ENCODE assay signal across 27 cellular contexts in the genomic region with DNA sequence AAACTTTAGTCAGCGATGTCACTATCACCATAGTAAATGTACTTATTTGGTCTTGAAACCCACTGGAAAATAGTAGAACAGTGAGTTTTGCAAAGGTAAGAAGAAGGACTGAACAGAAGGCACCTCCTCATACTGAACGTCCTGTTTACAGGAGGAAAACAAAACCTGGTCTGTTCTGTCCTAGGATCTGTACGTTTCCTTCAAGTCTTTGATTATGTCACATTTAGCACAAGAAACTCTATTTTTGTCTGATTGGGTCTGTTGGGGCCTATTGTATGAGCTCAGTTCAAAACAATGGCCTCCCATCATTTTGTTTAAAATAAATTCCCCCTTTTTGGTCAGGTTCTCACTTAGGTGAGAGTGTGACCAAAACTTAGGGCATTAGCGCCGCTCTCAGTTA. TPM values are rescaled to one million over a fixed set of nuclear protein-coding genes. Genes with fewer than 3 reads are reported as not detected.
"Had no signal": no experiment of that assay in that cellular context is flagged by ENCODE, and none has a peak within 500 bp of the region (broad histone marks: within the 10 kb centered on the region; RNA-seq: fewer than 3 reads in every experiment).

No MANE protein-coding gene starts in this region.

- H3K36me3 ChIP-seq: esophagus squamous epithelium, left lung, lower lobe of right lung, ovary, right lobe of liver, transverse colon had no signal

- DNase-seq: activated CD4-positive, alpha-beta T cell treated with anti-CD3 and anti-CD28 coated beads for 4 hours; activated CD4-positive, alpha-beta T cell treated with anti-CD3 and anti-CD28 coated beads, Interleukin-2, amount 50 U/mL, for 48 hours; activated CD4-positive, CD25-positive, alpha-beta regulatory T cell; activated CD8-positive, alpha-beta memory T cell treated with anti-CD3 and anti-CD28 coated beads, Interleukin-2, amount 50 U/mL, for 48 hours; activated gamma-delta T cell treated with Interleukin-2 at 50 U/mL for 16 hours; activated T-cell treated with anti-CD3 and anti-CD28 coated beads, Interleukin-2, amount 50 U/mL, for 24 hours; dermis blood vessel endothelial cell; effector CD4-positive, alpha-beta T cell; esophagus squamous epithelium; foreskin melanocyte; left lung; lower lobe of right lung; mesenchymal stem cell; ovary; right lobe of liver; stimulated activated CD4-positive, alpha-beta T cell treated with anti-CD3 and anti-CD28 coated beads, Interleukin-2, amount 100 ng/mL, for 48 hours; stimulated activated naive CD4-positive, alpha-beta T cell treated with Interleukin-2 at 50 U/mL for 16 hours; testis; transverse colon had no signal

- ATAC-seq: natural killer cell treated with Interleukin-12 subunit alpha and Interleukin-12 subunit beta and Interleukin-15 and Interleukin-18, amount 100 ng/mL, for 72 hours had no signal

- H3K9me3 ChIP-seq: lower lobe of right lung, ovary, right lobe of liver, testis had no signal

- H3K4me3 Mint-ChIP-seq: activated T-cell treated with anti-CD3 and anti-CD28 coated beads, Interleukin-2, amount 50 U/mL, for 24 hours; central memory CD8-positive, alpha-beta T cell; natural killer cell treated with Interleukin-12 subunit alpha and Interleukin-12 subunit beta and Interleukin-15 and Interleukin-18, amount 100 ng/mL, for 72 hours; T-helper 2 cell treated with Interferon-gamma antibody and Interleukin-4, amounts not matched to agents 5 μg/mL and 100 μg/mL, for 36 hours had no signal

- H3K27me3 Mint-ChIP-seq: activated T-cell treated with anti-CD3 and anti-CD28 coated beads, Interleukin-2, amount 50 U/mL, for 24 hours; central memory CD8-positive, alpha-beta T cell; natural killer cell treated with Interleukin-12 subunit alpha and Interleukin-12 subunit beta and Interleukin-15 and Interleukin-18, amount 100 ng/mL, for 72 hours had no signal

- H3K4me3 ChIP-seq: esophagus squamous epithelium, left lung, lower lobe of right lung, ovary, right lobe of liver, testis, transverse colon had no signal

- H3K27ac Mint-ChIP-seq: natural killer cell treated with Interleukin-12 subunit alpha and Interleukin-12 subunit beta and Interleukin-15 and Interleukin-18, amount 100 ng/mL, for 72 hours; progenitor cell of endocrine pancreas; T-helper 2 cell treated with Interferon-gamma antibody and Interleukin-4, amounts not matched to agents 5 μg/mL and 100 μg/mL, for 36 hours had no signal

- H3K27me3 ChIP-seq: ovary, right lobe of liver, testis had no signal

- H3K4me1 ChIP-seq: right lobe of liver, testis had no signal

- H3K27ac ChIP-seq: left lung, lower lobe of right lung, ovary, right lobe of liver, testis, transverse colon had no signal

- H3K9me3 Mint-ChIP-seq: central memory CD8-positive, alpha-beta T cell; natural killer cell treated with Interleukin-12 subunit alpha and Interleukin-12 subunit beta and Interleukin-15 and Interleukin-18, amount 100 ng/mL, for 72 hours had no signal

RNA-seq across cellular contexts. Expression of a gene that starts 11.2 kb away (rescaled TPM):
- total RNA-seq: bronchial epithelial cell; dermis blood vessel endothelial cell; esophagus squamous epithelium; natural killer cell treated with Interleukin-12 subunit alpha and Interleukin-12 subunit beta and Interleukin-15 and Interleukin-18, amount 100 ng/mL, for 72 hours; progenitor cell of endocrine pancreas; renal cortical epithelial cell; right lobe of liver; skeletal muscle tissue; transverse colon; urinary bladder had no signal
- polyA plus RNA-seq: ovary, urinary bladder had no signal
